In the genomic region with DNA sequence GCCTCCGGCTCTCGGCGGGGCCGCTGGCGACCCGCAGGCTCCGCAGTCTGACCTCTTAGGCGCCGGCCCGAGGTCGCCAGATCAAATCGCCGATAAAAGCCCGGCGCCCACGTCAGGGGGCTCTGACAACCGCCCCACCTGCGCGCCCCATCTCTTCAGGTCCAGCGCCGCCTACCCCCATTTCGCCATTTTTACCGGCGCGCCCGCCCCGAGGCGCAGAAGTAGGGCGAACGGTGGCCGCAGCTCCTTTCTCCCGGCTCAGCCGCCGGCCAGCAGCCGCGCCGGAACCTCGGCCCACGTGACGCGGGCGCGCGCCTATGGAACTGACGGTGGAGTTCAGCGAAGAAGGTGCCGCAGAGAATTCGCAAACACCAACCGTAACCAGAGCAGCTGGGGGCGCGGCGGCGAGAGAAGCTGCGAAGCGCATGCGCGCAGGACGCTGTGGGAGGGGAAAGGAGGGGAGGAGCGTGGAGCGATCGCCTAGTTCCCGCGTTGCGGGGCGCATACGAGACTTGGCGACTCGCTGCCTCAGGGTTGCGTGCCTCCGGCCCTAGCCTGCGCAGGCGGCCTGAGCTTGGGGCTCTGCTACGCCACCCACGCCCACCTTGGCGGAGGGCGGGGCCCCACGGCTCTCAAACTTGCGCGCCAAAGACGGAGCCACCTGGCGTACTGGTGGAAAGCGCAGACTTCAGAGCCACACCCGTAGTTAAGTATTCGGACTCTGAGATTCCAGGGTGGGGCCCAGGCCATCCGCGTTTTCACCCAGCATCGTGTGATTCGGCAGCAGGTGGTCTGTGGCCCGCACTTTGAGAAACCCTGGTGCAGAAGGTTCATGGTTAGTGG, we compare ENCODE assay signal across 1 cellular context.
TF ChIP-seq lines count a peak whose summit lies in the region.

A gene with protein sequence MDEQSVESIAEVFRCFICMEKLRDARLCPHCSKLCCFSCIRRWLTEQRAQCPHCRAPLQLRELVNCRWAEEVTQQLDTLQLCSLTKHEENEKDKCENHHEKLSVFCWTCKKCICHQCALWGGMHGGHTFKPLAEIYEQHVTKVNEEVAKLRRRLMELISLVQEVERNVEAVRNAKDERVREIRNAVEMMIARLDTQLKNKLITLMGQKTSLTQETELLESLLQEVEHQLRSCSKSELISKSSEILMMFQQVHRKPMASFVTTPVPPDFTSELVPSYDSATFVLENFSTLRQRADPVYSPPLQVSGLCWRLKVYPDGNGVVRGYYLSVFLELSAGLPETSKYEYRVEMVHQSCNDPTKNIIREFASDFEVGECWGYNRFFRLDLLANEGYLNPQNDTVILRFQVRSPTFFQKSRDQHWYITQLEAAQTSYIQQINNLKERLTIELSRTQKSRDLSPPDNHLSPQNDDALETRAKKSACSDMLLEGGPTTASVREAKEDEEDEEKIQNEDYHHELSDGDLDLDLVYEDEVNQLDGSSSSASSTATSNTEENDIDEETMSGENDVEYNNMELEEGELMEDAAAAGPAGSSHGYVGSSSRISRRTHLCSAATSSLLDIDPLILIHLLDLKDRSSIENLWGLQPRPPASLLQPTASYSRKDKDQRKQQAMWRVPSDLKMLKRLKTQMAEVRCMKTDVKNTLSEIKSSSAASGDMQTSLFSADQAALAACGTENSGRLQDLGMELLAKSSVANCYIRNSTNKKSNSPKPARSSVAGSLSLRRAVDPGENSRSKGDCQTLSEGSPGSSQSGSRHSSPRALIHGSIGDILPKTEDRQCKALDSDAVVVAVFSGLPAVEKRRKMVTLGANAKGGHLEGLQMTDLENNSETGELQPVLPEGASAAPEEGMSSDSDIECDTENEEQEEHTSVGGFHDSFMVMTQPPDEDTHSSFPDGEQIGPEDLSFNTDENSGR (minus strand): TSS at position 418 of the 843 bp plus-strand sequence. CDS start 419 bp downstream, outside the sequence.

TF ChIP-seq in HepG2, 621 proteins besides CTCF, POLR2A, EP300 and RAD21 (continued from another document and continues in another):
- TF ChIP-seq, protein P1, sequence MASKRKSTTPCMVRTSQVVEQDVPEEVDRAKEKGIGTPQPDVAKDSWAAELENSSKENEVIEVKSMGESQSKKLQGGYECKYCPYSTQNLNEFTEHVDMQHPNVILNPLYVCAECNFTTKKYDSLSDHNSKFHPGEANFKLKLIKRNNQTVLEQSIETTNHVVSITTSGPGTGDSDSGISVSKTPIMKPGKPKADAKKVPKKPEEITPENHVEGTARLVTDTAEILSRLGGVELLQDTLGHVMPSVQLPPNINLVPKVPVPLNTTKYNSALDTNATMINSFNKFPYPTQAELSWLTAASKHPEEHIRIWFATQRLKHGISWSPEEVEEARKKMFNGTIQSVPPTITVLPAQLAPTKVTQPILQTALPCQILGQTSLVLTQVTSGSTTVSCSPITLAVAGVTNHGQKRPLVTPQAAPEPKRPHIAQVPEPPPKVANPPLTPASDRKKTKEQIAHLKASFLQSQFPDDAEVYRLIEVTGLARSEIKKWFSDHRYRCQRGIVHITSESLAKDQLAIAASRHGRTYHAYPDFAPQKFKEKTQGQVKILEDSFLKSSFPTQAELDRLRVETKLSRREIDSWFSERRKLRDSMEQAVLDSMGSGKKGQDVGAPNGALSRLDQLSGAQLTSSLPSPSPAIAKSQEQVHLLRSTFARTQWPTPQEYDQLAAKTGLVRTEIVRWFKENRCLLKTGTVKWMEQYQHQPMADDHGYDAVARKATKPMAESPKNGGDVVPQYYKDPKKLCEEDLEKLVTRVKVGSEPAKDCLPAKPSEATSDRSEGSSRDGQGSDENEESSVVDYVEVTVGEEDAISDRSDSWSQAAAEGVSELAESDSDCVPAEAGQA (IDR thresholded peaks at IDR 0.05; ENCODE audit: low read depth) = no peak
- TF ChIP-seq, protein P1 (CRISPR knock-in tag; IDR thresholded peaks at IDR 0.05; ENCODE audit: borderline replicate concordance) = peak; percentile 90; the same call in 1 of the 2 replicates
- TF ChIP-seq, protein P2, sequence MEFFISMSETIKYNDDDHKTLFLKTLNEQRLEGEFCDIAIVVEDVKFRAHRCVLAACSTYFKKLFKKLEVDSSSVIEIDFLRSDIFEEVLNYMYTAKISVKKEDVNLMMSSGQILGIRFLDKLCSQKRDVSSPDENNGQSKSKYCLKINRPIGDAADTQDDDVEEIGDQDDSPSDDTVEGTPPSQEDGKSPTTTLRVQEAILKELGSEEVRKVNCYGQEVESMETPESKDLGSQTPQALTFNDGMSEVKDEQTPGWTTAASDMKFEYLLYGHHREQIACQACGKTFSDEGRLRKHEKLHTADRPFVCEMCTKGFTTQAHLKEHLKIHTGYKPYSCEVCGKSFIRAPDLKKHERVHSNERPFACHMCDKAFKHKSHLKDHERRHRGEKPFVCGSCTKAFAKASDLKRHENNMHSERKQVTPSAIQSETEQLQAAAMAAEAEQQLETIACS (CRISPR knock-in tag; IDR thresholded peaks at IDR 0.05) = peak; percentile 93
- TF ChIP-seq TARDBP (CRISPR knock-in tag; IDR thresholded peaks at IDR 0.05) (peak; percentile 85), AHR (CRISPR knock-in tag; IDR thresholded peaks at IDR 0.05) (peak; percentile 45; the same call in 1 of the 2 replicates), ZNF382 (CRISPR knock-in tag; IDR thresholded peaks at IDR 0.05; ENCODE audit: borderline replicate concordance) (no peak), MAFF (IDR thresholded peaks at IDR 0.05; ENCODE audit: low read depth, low read length) (no peak), SMAD9 (CRISPR knock-in tag; IDR thresholded peaks at IDR 0.05) (peak; percentile 66), AKNA (CRISPR knock-in tag; IDR thresholded peaks at IDR 0.05; ENCODE audit: borderline replicate concordance) (peak; percentile 35; the same call in 1 of the 2 replicates), HOXA7 (CRISPR knock-in tag; IDR thresholded peaks at IDR 0.05) (no peak), ZSCAN12 (CRISPR knock-in tag; IDR thresholded peaks at IDR 0.05) (no peak), ZKSCAN1 (IDR thresholded peaks at IDR 0.05; ENCODE audit: low read length) (no peak), CBFB (CRISPR knock-in tag; IDR thresholded peaks at IDR 0.05) (peak; percentile 49), HNRNPLL (IDR thresholded peaks at IDR 0.05; ENCODE audit: low read depth, low read length, poor library complexity, severe bottlenecking) (peak; percentile 100), ZNF468 (CRISPR knock-in tag; IDR thresholded peaks at IDR 0.05) (no peak), ADNP (CRISPR knock-in tag; IDR thresholded peaks at IDR 0.05) (no peak), MEF2D (CRISPR knock-in tag; IDR thresholded peaks at IDR 0.05) (peak; percentile 16; the same call in 1 of the 2 replicates), EEA1 (CRISPR knock-in tag; IDR thresholded peaks at IDR 0.05; ENCODE audit: borderline replicate concordance) (no peak)
- TF ChIP-seq, protein P3, sequence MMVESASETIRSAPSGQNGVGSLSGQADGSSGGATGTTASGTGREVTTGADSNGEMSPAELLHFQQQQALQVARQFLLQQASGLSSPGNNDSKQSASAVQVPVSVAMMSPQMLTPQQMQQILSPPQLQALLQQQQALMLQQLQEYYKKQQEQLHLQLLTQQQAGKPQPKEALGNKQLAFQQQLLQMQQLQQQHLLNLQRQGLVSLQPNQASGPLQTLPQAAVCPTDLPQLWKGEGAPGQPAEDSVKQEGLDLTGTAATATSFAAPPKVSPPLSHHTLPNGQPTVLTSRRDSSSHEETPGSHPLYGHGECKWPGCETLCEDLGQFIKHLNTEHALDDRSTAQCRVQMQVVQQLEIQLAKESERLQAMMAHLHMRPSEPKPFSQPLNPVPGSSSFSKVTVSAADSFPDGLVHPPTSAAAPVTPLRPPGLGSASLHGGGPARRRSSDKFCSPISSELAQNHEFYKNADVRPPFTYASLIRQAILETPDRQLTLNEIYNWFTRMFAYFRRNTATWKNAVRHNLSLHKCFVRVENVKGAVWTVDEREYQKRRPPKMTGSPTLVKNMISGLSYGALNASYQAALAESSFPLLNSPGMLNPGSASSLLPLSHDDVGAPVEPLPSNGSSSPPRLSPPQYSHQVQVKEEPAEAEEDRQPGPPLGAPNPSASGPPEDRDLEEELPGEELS (CRISPR knock-in tag; IDR thresholded peaks at IDR 0.05) = peak; percentile 80
- TF ChIP-seq, protein P4, sequence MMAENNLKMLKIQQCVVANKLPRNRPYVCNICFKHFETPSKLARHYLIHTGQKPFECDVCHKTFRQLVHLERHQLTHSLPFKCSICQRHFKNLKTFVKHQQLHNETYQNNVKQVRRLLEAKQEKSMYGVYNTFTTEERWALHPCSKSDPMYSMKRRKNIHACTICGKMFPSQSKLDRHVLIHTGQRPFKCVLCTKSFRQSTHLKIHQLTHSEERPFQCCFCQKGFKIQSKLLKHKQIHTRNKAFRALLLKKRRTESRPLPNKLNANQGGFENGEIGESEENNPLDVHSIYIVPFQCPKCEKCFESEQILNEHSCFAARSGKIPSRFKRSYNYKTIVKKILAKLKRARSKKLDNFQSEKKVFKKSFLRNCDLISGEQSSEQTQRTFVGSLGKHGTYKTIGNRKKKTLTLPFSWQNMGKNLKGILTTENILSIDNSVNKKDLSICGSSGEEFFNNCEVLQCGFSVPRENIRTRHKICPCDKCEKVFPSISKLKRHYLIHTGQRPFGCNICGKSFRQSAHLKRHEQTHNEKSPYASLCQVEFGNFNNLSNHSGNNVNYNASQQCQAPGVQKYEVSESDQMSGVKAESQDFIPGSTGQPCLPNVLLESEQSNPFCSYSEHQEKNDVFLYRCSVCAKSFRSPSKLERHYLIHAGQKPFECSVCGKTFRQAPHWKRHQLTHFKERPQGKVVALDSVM (CRISPR knock-in tag; IDR thresholded peaks at IDR 0.05) = no peak; the same call in 1 of the 2 replicates
- TF ChIP-seq, protein P5, sequence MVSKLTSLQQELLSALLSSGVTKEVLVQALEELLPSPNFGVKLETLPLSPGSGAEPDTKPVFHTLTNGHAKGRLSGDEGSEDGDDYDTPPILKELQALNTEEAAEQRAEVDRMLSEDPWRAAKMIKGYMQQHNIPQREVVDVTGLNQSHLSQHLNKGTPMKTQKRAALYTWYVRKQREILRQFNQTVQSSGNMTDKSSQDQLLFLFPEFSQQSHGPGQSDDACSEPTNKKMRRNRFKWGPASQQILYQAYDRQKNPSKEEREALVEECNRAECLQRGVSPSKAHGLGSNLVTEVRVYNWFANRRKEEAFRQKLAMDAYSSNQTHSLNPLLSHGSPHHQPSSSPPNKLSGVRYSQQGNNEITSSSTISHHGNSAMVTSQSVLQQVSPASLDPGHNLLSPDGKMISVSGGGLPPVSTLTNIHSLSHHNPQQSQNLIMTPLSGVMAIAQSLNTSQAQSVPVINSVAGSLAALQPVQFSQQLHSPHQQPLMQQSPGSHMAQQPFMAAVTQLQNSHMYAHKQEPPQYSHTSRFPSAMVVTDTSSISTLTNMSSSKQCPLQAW (CRISPR knock-in tag; IDR thresholded peaks at IDR 0.05) = peak; percentile 76
- TF ChIP-seq, protein P6, sequence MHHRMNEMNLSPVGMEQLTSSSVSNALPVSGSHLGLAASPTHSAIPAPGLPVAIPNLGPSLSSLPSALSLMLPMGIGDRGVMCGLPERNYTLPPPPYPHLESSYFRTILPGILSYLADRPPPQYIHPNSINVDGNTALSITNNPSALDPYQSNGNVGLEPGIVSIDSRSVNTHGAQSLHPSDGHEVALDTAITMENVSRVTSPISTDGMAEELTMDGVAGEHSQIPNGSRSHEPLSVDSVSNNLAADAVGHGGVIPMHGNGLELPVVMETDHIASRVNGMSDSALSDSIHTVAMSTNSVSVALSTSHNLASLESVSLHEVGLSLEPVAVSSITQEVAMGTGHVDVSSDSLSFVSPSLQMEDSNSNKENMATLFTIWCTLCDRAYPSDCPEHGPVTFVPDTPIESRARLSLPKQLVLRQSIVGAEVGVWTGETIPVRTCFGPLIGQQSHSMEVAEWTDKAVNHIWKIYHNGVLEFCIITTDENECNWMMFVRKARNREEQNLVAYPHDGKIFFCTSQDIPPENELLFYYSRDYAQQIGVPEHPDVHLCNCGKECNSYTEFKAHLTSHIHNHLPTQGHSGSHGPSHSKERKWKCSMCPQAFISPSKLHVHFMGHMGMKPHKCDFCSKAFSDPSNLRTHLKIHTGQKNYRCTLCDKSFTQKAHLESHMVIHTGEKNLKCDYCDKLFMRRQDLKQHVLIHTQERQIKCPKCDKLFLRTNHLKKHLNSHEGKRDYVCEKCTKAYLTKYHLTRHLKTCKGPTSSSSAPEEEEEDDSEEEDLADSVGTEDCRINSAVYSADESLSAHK (CRISPR knock-in tag; IDR thresholded peaks at IDR 0.05; ENCODE audit: borderline replicate concordance) = no peak
